8 cellular contexts compared by ENCODE assay signal in the genomic region with DNA sequence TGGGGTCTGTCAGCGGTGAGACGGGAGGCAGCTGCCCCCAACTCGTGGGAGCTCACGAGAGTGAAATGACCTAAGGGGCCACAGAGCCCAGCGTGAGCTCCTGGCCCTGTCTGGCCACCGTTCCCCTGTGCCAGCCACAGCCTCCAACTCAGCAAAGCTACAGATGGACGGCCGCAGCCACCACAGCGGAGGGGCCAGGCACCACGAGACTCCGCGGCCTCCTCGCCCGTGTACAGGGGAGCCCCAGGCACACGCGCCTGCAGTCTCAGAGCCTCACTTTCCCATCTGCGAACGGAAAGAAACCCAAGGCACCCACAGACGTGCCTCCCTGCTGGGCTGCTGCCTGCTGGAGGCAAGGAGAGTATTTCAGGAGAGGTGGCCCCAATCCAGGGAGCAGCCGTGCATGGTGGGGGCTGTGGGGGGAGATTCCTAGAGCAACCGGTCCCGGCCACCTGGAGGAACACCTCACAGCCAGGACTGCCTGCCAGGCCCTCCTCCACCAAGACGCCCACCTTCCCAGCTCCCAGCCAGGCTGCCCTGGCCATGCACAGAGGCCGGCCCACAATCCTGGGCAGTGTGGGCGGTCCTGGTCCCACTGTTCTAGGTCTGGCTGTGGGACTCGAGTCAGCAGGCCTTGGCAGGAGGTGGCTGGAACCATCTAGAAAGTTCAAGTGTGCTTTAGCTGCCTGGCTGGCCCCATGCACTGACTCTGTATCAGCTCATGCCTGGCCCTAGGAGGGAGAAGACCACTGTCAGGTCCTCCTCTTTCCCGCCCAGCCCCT. TPM values are rescaled to one million over a fixed set of nuclear protein-coding genes. Genes with fewer than 3 reads are reported as not detected.
DNase-seq lines count a peak whose midpoint lies in the region; ATAC-seq and TF ChIP-seq lines count a peak whose summit lies in the region.

No MANE protein-coding gene starts in this region.

- no peaks in the 10 kb centered on the region for H4K20me1 ChIP-seq in KMS-11 (ENCODE audit: insufficient read depth)

- POLR2A ChIA-PET in AG04449 (lab: Yijun Ruan, JAX) = interaction anchor here (1.2 to 1.6 kb wide), 3 partner anchors 9 to 24 kb away, joined by 4 read pairs; no protein-coding TSS in a partner anchor

- peak overlapping the region; percentile 94 for H3K4me2 ChIP-seq in KMS-11

- H3K27ac ChIP-seq in KMS-11 = no peak overlapping the region; the same call in 1 of the 2 replicates
- peak overlapping the region; percentile 70 to 99 (median 95) for H3K27ac ChIP-seq in dorsolateral prefrontal cortex
- H3K27ac ChIP-seq in mucosa of rectum (ENCODE audit: low read depth in 2 of 2, low read length in 2 of 2) = peak overlapping the region; percentile 92 to 99

- peak overlapping the region; percentile 73 for H3K4me3 ChIP-seq in AG04449 (ENCODE audit: low read depth, low read length)
- H3K4me3 ChIP-seq in KMS-11 (IDR thresholded peaks at IDR 0.05; ENCODE audit: insufficient read depth, low read depth, low read length) = no peak overlapping the region
- peak overlapping the region; percentile 67 to 97 (median 90) for H3K4me3 ChIP-seq in dorsolateral prefrontal cortex
- H3K4me3 ChIP-seq in mucosa of rectum (ENCODE audit: low read length in 2 of 2) = peak overlapping the region; percentile 88 to 97

- CTCF ChIA-PET in AG04449 (lab: Yijun Ruan, JAX) = interaction anchor here (0.9 to 2.3 kb wide), 5 partner anchors 16 to 43 kb away, joined by 3 to 16 read pairs (median 4); no protein-coding TSS in a partner anchor

- peaks cover 25% of the 10 kb centered on the region for H3K4me1 ChIP-seq in KMS-11 (ENCODE audit: low read depth, poor library complexity, severe bottlenecking)
- H3K4me1 ChIP-seq in mucosa of rectum (ENCODE audit: control insufficient read depth in 2 of 2, insufficient read depth in 2 of 2, low read length in 2 of 2) = peaks cover 47 to 57% of the 10 kb centered on the region in 2 donors

- no peaks in the 10 kb centered on the region for H3K27me3 ChIP-seq in KMS-11 (ENCODE audit: insufficient read depth, low read depth)
- H3K27me3 ChIP-seq in dorsolateral prefrontal cortex = no peaks in the 10 kb centered on the region
- H3K27me3 ChIP-seq in mucosa of rectum (ENCODE audit: control insufficient read depth in 2 of 2, insufficient read depth in 2 of 2, low read length in 2 of 2) = no peaks in the 10 kb centered on the region

- no peak for TF ChIP-seq CTCF in AG04449 (IDR thresholded peaks at IDR 0.05; ENCODE audit: insufficient read depth, low read length, missing control alignments)
- TF ChIP-seq CTCF in KMS-11 (conservative IDR thresholded peaks at IDR 0.05; ENCODE audit: low read depth, low read length) = no peak
- no peak for TF ChIP-seq CTCF in dorsolateral prefrontal cortex (IDR thresholded peaks at IDR 0.05 in 54 of 56, conservative IDR thresholded peaks at IDR 0.05 in 2 of 56; ENCODE audit: low read depth in 1 of 56, partially characterized antibody in 56 of 56)

- H3K9me3 ChIP-seq in mucosa of rectum (ENCODE audit: control insufficient read depth in 2 of 2, low read length in 2 of 2) = no peaks in the 10 kb centered on the region

- peaks cover 29% of the 10 kb centered on the region for H3K79me2 ChIP-seq in KMS-11 (ENCODE audit: insufficient read depth, low read depth)

- H2AFZ ChIP-seq in KMS-11 (ENCODE audit: low read depth) = no peak overlapping the region

- H3K9ac ChIP-seq in KMS-11 (peak overlapping the region; percentile 53; the same call in 1 of the 2 replicates), mucosa of rectum (ENCODE audit: low read depth in 1 of 2, low read length in 2 of 2) (peak overlapping the region; percentile 93 to 95)

- H3K36me3 ChIP-seq in KMS-11 (ENCODE audit: insufficient read depth) (no peaks in the 10 kb centered on the region), mucosa of rectum (ENCODE audit: control insufficient read depth in 2 of 2, insufficient read depth in 2 of 2, low read length in 2 of 2) (peaks cover 17 to 29% of the 10 kb centered on the region in 2 donors)

- DNase-seq in AG04449 (ENCODE audit: low read depth, low spot score) = no peak
- DNase-seq in dorsolateral prefrontal cortex = peak in 7 of 10 donors; percentile 38 to 75 (median 62)
- DNase-seq in SHP77 (lab: John Stamatoyannopoulos, UW) = no peak
- DNase-seq in NCI-H2171 treated with DMSO at 0.1 percent for 48 hours (lab: John Stamatoyannopoulos, UW) = no peak
- DNase-seq in NOMO-1 treated with DMSO at 0.1 percent for 48 hours (lab: John Stamatoyannopoulos, UW; ENCODE audit: unreplicated experiment) = no peak

- ATAC-seq in GM18517 (IDR thresholded peaks at IDR 0.05; ENCODE audit: unreplicated experiment) = no peak

- intact Hi-C loops in dorsolateral prefrontal cortex (cut with DNase I) = no loop called here

RNA-seq across cellular contexts. Expression of a gene that starts 1.9 kb away (rescaled TPM):
- 100 to 1,000 TPM in 32 of 120 experiments, 10 to 100 TPM in 88; 40.9 to 364 (median 77.4) TPM for total RNA-seq in dorsolateral prefrontal cortex

RNA-seq across cellular contexts. Expression of a gene that starts 33.6 kb away (rescaled TPM):
- 100 to 1,000 TPM in 118 of 120 experiments, 10 to 100 TPM in 2; 79.8 to 247 (median 161) TPM for total RNA-seq in dorsolateral prefrontal cortex

RNA-seq across cellular contexts. Expression of a gene that starts 47.0 kb away (rescaled TPM):
- 10 to 100 TPM; 15.7 to 49.6 (median 26.9) TPM for total RNA-seq in dorsolateral prefrontal cortex

RNA-seq across cellular contexts. Expression of a gene that starts 47.6 kb away (rescaled TPM):
- total RNA-seq in dorsolateral prefrontal cortex = 10 to 100 TPM in 119 of 120 experiments, 1 to 10 TPM in 1; 8.6 to 54.6 (median 25.5) TPM

Comparison
In these comparisons a context has a peak if more than half of its experiments do, and no peak if none do; other contexts are left out.
1. DNase-seq: peak in dorsolateral prefrontal cortex (7 of 10); none in AG04449 (single experiment), SHP77 (0 of 2), NCI-H2171 treated with DMSO at 0.1 percent for 48 hours (single experiment) and NOMO-1 treated with DMSO at 0.1 percent for 48 hours (single experiment).